In genomic region chr1:152983234-152983633, GRCh38 we compare ENCODE assay signal across 23 cellular contexts. TPM values are rescaled to one million over a fixed set of nuclear protein-coding genes. Genes with fewer than 3 reads are reported as not detected.
"Had no signal": no experiment of that assay in that cellular context is flagged by ENCODE, and none has a peak within 500 bp of the region (broad histone marks: within the 10 kb centered on the region; RNA-seq: fewer than 3 reads in every experiment).

No MANE protein-coding gene starts in this region.

- ATAC-seq: activated T-helper 17 cell treated with anti-CD3 and anti-CD28 coated beads, Interleukin-2, amount 50 U/mL, for 72 hours; WTC11 had no signal

- DNase-seq: activated CD4-positive, alpha-beta memory T cell treated with anti-CD3 and anti-CD28 coated beads, Interleukin-2, amount 10 ng/mL, durations not matched to agents 7 days and 5 days; activated CD4-positive, alpha-beta T cell treated with anti-CD3 and anti-CD28 coated beads for 1 hour; activated CD4-positive, alpha-beta T cell treated with anti-CD3 and anti-CD28 coated beads, Interleukin-2, amount 50 U/mL, for 1 hour; activated gamma-delta T cell; activated naive CD4-positive, alpha-beta T cell treated with anti-CD3 and anti-CD28 coated beads for 36 hours; activated T-cell treated with anti-CD3 and anti-CD28 coated beads for 4 hours; activated T-cell treated with anti-CD3 and anti-CD28 coated beads, Interleukin-2, amount 50 U/mL, for 48 hours; amygdala; cerebellar nuclear complex; NCI-H146; NCI-H187 treated with DMSO at 0.1 percent for 48 hours; NCI-H2081 treated with DMSO at 0.1 percent for 48 hours; NCI-H446 treated with DMSO at 0.1 percent for 48 hours; NCI-H524 treated with DMSO at 0.1 percent for 48 hours; NCI-H748 treated with DMSO at 0.1 percent for 48 hours; NK-92 treated with Interleukin-12 subunit alpha and Interleukin-12 subunit beta, amount 100 ng/mL, for 24 hours; OCI-M1 had no signal

RNA-seq across cellular contexts. Expression of gene SPRR1A, which starts 0.6 kb away (rescaled TPM):
- total RNA-seq: activated CD4-positive, alpha-beta memory T cell treated with anti-CD3 and anti-CD28 coated beads, Interleukin-2, amount 10 ng/mL, durations not matched to agents 7 days and 5 days; activated CD8-positive, alpha-beta memory T cell treated with anti-CD3 and anti-CD28 coated beads for 36 hours; activated naive CD4-positive, alpha-beta T cell treated with anti-CD3 and anti-CD28 coated beads for 36 hours; activated T-helper 17 cell treated with anti-CD3 and anti-CD28 coated beads, Interleukin-2, amount 50 U/mL, for 72 hours; astrocyte; cardiac septum; SK-MEL-5; WTC11 had no signal

RNA-seq across cellular contexts. Expression of gene SPRR4, which starts 12.8 kb away (rescaled TPM):
- total RNA-seq: activated CD4-positive, alpha-beta memory T cell treated with anti-CD3 and anti-CD28 coated beads, Interleukin-2, amount 10 ng/mL, durations not matched to agents 7 days and 5 days; activated CD8-positive, alpha-beta memory T cell treated with anti-CD3 and anti-CD28 coated beads for 36 hours; activated naive CD4-positive, alpha-beta T cell treated with anti-CD3 and anti-CD28 coated beads for 36 hours; activated T-helper 17 cell treated with anti-CD3 and anti-CD28 coated beads, Interleukin-2, amount 50 U/mL, for 72 hours; astrocyte; cardiac septum; SK-MEL-5; WTC11 had no signal

RNA-seq across cellular contexts. Expression of gene SPRR3, which starts 18.3 kb away (rescaled TPM):
- total RNA-seq: activated CD4-positive, alpha-beta memory T cell treated with anti-CD3 and anti-CD28 coated beads, Interleukin-2, amount 10 ng/mL, durations not matched to agents 7 days and 5 days; activated CD8-positive, alpha-beta memory T cell treated with anti-CD3 and anti-CD28 coated beads for 36 hours; activated naive CD4-positive, alpha-beta T cell treated with anti-CD3 and anti-CD28 coated beads for 36 hours; activated T-helper 17 cell treated with anti-CD3 and anti-CD28 coated beads, Interleukin-2, amount 50 U/mL, for 72 hours; cardiac septum; SK-MEL-5; WTC11 had no signal

RNA-seq across cellular contexts. Expression of gene SPRR5, which starts 36.2 kb away (rescaled TPM):
- total RNA-seq: activated CD4-positive, alpha-beta memory T cell treated with anti-CD3 and anti-CD28 coated beads, Interleukin-2, amount 10 ng/mL, durations not matched to agents 7 days and 5 days; activated CD8-positive, alpha-beta memory T cell treated with anti-CD3 and anti-CD28 coated beads for 36 hours; activated naive CD4-positive, alpha-beta T cell treated with anti-CD3 and anti-CD28 coated beads for 36 hours; activated T-helper 17 cell treated with anti-CD3 and anti-CD28 coated beads, Interleukin-2, amount 50 U/mL, for 72 hours; astrocyte; cardiac septum; SK-MEL-5; WTC11 had no signal

RNA-seq across cellular contexts. Expression of gene SPRR1B, which starts 47.8 kb away (rescaled TPM):
- total RNA-seq: activated CD4-positive, alpha-beta memory T cell treated with anti-CD3 and anti-CD28 coated beads, Interleukin-2, amount 10 ng/mL, durations not matched to agents 7 days and 5 days; activated CD8-positive, alpha-beta memory T cell treated with anti-CD3 and anti-CD28 coated beads for 36 hours; activated naive CD4-positive, alpha-beta T cell treated with anti-CD3 and anti-CD28 coated beads for 36 hours; activated T-helper 17 cell treated with anti-CD3 and anti-CD28 coated beads, Interleukin-2, amount 50 U/mL, for 72 hours; cardiac septum; SK-MEL-5; WTC11 had no signal
